12 cellular contexts compared by ENCODE assay signal in the genomic region with DNA sequence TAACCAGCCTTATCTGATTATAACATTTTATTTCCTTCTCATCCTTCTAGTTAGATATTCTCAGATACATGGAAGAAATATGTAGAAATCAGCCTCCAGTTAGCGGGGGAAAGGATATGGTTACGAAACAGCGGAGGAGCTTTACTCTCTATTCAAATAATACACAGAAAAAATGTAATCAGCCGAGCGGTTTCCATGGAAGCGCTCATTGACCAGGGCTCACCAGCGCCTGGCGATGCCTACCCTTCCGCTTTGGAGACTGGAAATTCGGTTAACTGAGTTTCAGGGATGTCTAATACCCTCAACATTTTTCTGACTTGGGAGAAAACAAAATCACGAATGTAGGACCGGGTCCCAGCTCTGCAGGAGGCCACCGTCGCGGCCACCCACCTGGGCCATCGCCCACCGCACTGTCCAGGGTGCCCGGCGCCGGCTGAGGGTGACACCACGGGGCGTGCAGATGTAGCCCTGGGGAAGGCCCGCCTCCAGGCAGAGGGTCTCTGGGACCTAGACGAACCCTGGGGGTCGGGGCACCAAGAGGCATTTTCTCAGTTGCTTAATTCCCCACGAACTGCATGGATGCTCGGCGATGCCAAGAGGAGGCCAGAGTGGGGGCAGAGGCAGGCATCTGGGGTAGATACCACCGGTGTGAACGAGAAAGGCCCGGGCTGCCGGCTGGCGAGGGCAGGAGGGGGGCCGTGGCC. TPM values are rescaled to one million over a fixed set of nuclear protein-coding genes. Genes with fewer than 3 reads are reported as not detected.
DNase-seq lines count a peak whose midpoint lies in the region; ATAC-seq and TF ChIP-seq lines count a peak whose summit lies in the region.
"Had no signal": no experiment of that assay in that cellular context is flagged by ENCODE, and none has a peak within 500 bp of the region (broad histone marks: within the 10 kb centered on the region; RNA-seq: fewer than 3 reads in every experiment).

No MANE protein-coding gene starts in this region.

- H3K4me3 Mint-ChIP-seq in CD4-positive, alpha-beta T cell, result peak overlapping the region; percentile 78
- H3K4me3 Mint-ChIP-seq in H9, result peak overlapping the region; percentile 21 to 60; a peak in 1 of 5 replicates
- peak overlapping the region; percentile 80 for H3K4me3 Mint-ChIP-seq in neural progenitor cell
- H3K4me3 Mint-ChIP-seq in activated CD4-positive, alpha-beta memory T cell treated with anti-CD3 and anti-CD28 coated beads, Interleukin-2, amount 10 ng/mL, durations not matched to agents 7 days and 5 days, result no peak overlapping the region

- no peaks in the 10 kb centered on the region for H3F3A ChIP-seq in neural progenitor cell (ENCODE audit: low read depth)

- POLR2A ChIA-PET in CD4-positive, alpha-beta T cell (lab: Charles Lee), result no interaction called here
- POLR2A ChIA-PET in activated CD4-positive, alpha-beta memory T cell treated with anti-CD3 and anti-CD28 coated beads, Interleukin-2, amount 10 ng/mL, durations not matched to agents 7 days and 5 days (lab: Charles Lee), result no interaction called here

- H3K14ac ChIP-seq in H9 (ENCODE audit: insufficient read depth, low read length), result no peak overlapping the region

- H3K27me3 Mint-ChIP-seq in CD4-positive, alpha-beta T cell, result peaks cover 74% of the 10 kb centered on the region
- H3K27me3 Mint-ChIP-seq in H9 (ENCODE audit: low read depth), result peaks cover 81% of the 10 kb centered on the region
- peaks cover 29% of the 10 kb centered on the region for H3K27me3 Mint-ChIP-seq in neural progenitor cell (ENCODE audit: insufficient read depth, low read depth)
- peaks cover 44% of the 10 kb centered on the region for H3K27me3 Mint-ChIP-seq in activated CD4-positive, alpha-beta memory T cell treated with anti-CD3 and anti-CD28 coated beads, Interleukin-2, amount 10 ng/mL, durations not matched to agents 7 days and 5 days

- no peak overlapping the region for H4K91ac ChIP-seq in H9 (ENCODE audit: insufficient read length, low read depth, low read length)

- H3K9me3 ChIP-seq in CD4-positive, alpha-beta T cell (ENCODE audit: control insufficient read depth, low read length), result no peaks in the 10 kb centered on the region
- H3K9me3 ChIP-seq in H9 (ENCODE audit: control insufficient read depth, low read depth, low read length) (no peaks in the 10 kb centered on the region), mammary epithelial cell (replicated peaks; ENCODE audit: insufficient read depth, low read length) (no peaks in the 10 kb centered on the region), neural progenitor cell (ENCODE audit: low read depth) (no peaks in the 10 kb centered on the region), heart right ventricle (no peaks in the 10 kb centered on the region)
- H3K9me3 ChIP-seq: gastroesophageal sphincter had no signal

- H2BK5ac ChIP-seq in H9 (ENCODE audit: insufficient read length, low read length), result no peak overlapping the region

- H3K23ac ChIP-seq in H9 (ENCODE audit: insufficient read length, low read depth, low read length), result no peak overlapping the region

- H4K8ac ChIP-seq in H9 (replicated peaks; ENCODE audit: insufficient read length, low read depth, low read length), result no peak overlapping the region

- H3K9ac ChIP-seq in H9 (ENCODE audit: extremely low read depth, insufficient read length, low read length), result no peak overlapping the region
- H3K9ac ChIP-seq in mammary epithelial cell (ENCODE audit: insufficient read depth, low read length), result no peak overlapping the region
- no peak overlapping the region for H3K9ac ChIP-seq in neural progenitor cell

- no CpG with 5 or more reads among the region's 34 CpGs for WGBS in H9 (ENCODE audit: extremely low coverage, insufficient read length, low lambda C conversion rate)
- WGBS in mammary epithelial cell (ENCODE audit: low coverage, missing lambda C conversion rate), result 96% methylated on average over 11 of the region's 34 CpGs
- 62 to 64% methylated on average over 34 of the region's 34 CpGs for WGBS in heart right ventricle, 2 donors

- intact Hi-C loops in CD4-positive, alpha-beta T cell (cut with DNase I, micrococcal nuclease), result no loop called here
- intact Hi-C loops in mammary epithelial cell (cut with micrococcal nuclease), result no loop called here
- intact Hi-C loops in heart right ventricle (cut with DNase I), result no loop called here

- H3K4ac ChIP-seq in H9 (ENCODE audit: low read depth, low read length), result no peak overlapping the region

- no TSS peak for BruUV-seq in mammary epithelial cell (replicated peaks; lab: Mats Ljungman, UMichigan)

- H3K36me3 ChIP-seq in mammary epithelial cell (ENCODE audit: insufficient read depth, low read length) (no peaks in the 10 kb centered on the region), neural progenitor cell (no peaks in the 10 kb centered on the region), heart right ventricle (no peaks in the 10 kb centered on the region)
- H3K36me3 ChIP-seq: gastroesophageal sphincter had no signal

- H2BK15ac ChIP-seq in H9 (ENCODE audit: low read depth, low read length), result no peak overlapping the region

- H2AK5ac ChIP-seq in H9 (ENCODE audit: insufficient read length, low read length), result no peak overlapping the region

- H3K18ac ChIP-seq in H9 (ENCODE audit: insufficient read length, low read depth, low read length), result no peak overlapping the region

- H4K5ac ChIP-seq in H9 (ENCODE audit: insufficient read length, low read depth, low read length), result no peak overlapping the region

- no peak for DNase-seq in CD4-positive, alpha-beta T cell
- no peak for DNase-seq in H9
- no peak for DNase-seq in mammary epithelial cell
- DNase-seq in neural progenitor cell (ENCODE audit: low spot score), result no peak
- DNase-seq in activated CD4-positive, alpha-beta memory T cell treated with anti-CD3 and anti-CD28 coated beads, Interleukin-2, amount 10 ng/mL, durations not matched to agents 7 days and 5 days, result no peak
- DNase-seq in NCI-H187 treated with DMSO at 0.1 percent for 48 hours (lab: John Stamatoyannopoulos, UW), result no peak
- no peak for DNase-seq in heart right ventricle
- DNase-seq: central memory CD4-positive, alpha-beta T cell; NCI-H1694 had no signal

- H4K20me1 ChIP-seq in H9 (ENCODE audit: control insufficient read depth, insufficient read depth, insufficient read length), result no peaks in the 10 kb centered on the region
- no peaks in the 10 kb centered on the region for H4K20me1 ChIP-seq in mammary epithelial cell (ENCODE audit: insufficient read depth, low read length)
- H4K20me1 ChIP-seq in neural progenitor cell (ENCODE audit: low read depth), result no peaks in the 10 kb centered on the region

- peaks cover 17% of the 10 kb centered on the region for H3K23me2 ChIP-seq in H9 (ENCODE audit: insufficient read length, low read depth, low read length, poor library complexity, severe bottlenecking)

- H3K56ac ChIP-seq in H9 (ENCODE audit: insufficient read length, low read depth, low read length), result no peak overlapping the region

- no peak overlapping the region for H3K27ac ChIP-seq in CD4-positive, alpha-beta T cell (ENCODE audit: low read depth, low read length)
- H3K27ac ChIP-seq in H9 (ENCODE audit: insufficient read length, low read depth, low read length), result no peak overlapping the region
- no peak overlapping the region for H3K27ac ChIP-seq in mammary epithelial cell (ENCODE audit: insufficient read depth, low read depth, low read length)
- no peak overlapping the region for H3K27ac ChIP-seq in neural progenitor cell
- no peak overlapping the region for H3K27ac ChIP-seq in heart right ventricle
- H3K27ac ChIP-seq: gastroesophageal sphincter had no signal

- TF ChIP-seq CTCF in CD4-positive, alpha-beta T cell (IDR thresholded peaks at IDR 0.05), result no peak
- TF ChIP-seq CTCF in H9 (conservative IDR thresholded peaks at IDR 0.05) (no peak), mammary epithelial cell (conservative IDR thresholded peaks at IDR 0.05 in 1 of 2, IDR thresholded peaks at IDR 0.05 in 1 of 2; ENCODE audit: extremely low read depth in 1 of 2, insufficient read depth in 1 of 2, low read depth in 1 of 2, low read length in 2 of 2) (no peak), neural progenitor cell (IDR thresholded peaks at IDR 0.05) (no peak), heart right ventricle (IDR thresholded peaks at IDR 0.05) (no peak)

- H3T11ph ChIP-seq in H9 (ENCODE audit: low read length), result no peak overlapping the region

- no peak overlapping the region for H2BK12ac ChIP-seq in H9 (ENCODE audit: insufficient read length, low read depth, low read length)

- H3K4me1 ChIP-seq in H9 (ENCODE audit: insufficient read depth, low read length) (no peaks in the 10 kb centered on the region; the same call in 1 of the 2 replicates), mammary epithelial cell (ENCODE audit: insufficient read depth, low read length) (peaks cover 4% of the 10 kb centered on the region), neural progenitor cell (no peaks in the 10 kb centered on the region), heart right ventricle (peaks cover 0 to 13% (median 9%) of the 10 kb centered on the region in 9 donors)

- H2BK20ac ChIP-seq in H9 (ENCODE audit: low read depth, low read length, poor library complexity, severe bottlenecking), result no peak overlapping the region

- no peak overlapping the region for H2BK120ac ChIP-seq in H9 (ENCODE audit: low read depth, low read length, poor library complexity, severe bottlenecking)

- H3K36me3 Mint-ChIP-seq in CD4-positive, alpha-beta T cell (ENCODE audit: low read depth), result no peaks in the 10 kb centered on the region
- no peaks in the 10 kb centered on the region; a peak in 1 of 7 replicates for H3K36me3 Mint-ChIP-seq in H9 (ENCODE audit: insufficient read depth in 1 of 3, low read depth in 3 of 3)
- no peaks in the 10 kb centered on the region for H3K36me3 Mint-ChIP-seq in neural progenitor cell
- no peaks in the 10 kb centered on the region for H3K36me3 Mint-ChIP-seq in activated CD4-positive, alpha-beta memory T cell treated with anti-CD3 and anti-CD28 coated beads, Interleukin-2, amount 10 ng/mL, durations not matched to agents 7 days and 5 days (ENCODE audit: low read depth)

- ATAC-seq in CD4-positive, alpha-beta T cell (ENCODE audit: poor library complexity), result no peak
- ATAC-seq in GM19324 (IDR thresholded peaks at IDR 0.05; ENCODE audit: low FRiP score, unreplicated experiment) (no peak), heart right ventricle (no peak)
- ATAC-seq: HCT116 had no signal

- no peaks in the 10 kb centered on the region for H3K79me1 ChIP-seq in H9 (ENCODE audit: insufficient read depth, low read depth, low read length, poor library complexity, severe bottlenecking)

- H3K4me2 ChIP-seq in H9 (ENCODE audit: insufficient read depth, insufficient read length, low read length) (no peak overlapping the region), mammary epithelial cell (ENCODE audit: insufficient read depth, low read depth, low read length) (peak overlapping the region; percentile 68), neural progenitor cell (peak overlapping the region; percentile 90)

- no peaks in the 10 kb centered on the region for H3K9me3 Mint-ChIP-seq in CD4-positive, alpha-beta T cell
- H3K9me3 Mint-ChIP-seq in H9 (peaks cover 0 to 3% of the 10 kb centered on the region in 2 experiments; a peak in 1 of 5 replicates), neural progenitor cell (peaks cover 3% of the 10 kb centered on the region)
- no peaks in the 10 kb centered on the region for H3K9me3 Mint-ChIP-seq in activated CD4-positive, alpha-beta memory T cell treated with anti-CD3 and anti-CD28 coated beads, Interleukin-2, amount 10 ng/mL, durations not matched to agents 7 days and 5 days

- H2AFZ ChIP-seq in H9 (ENCODE audit: low read length), result no peak overlapping the region
- peak overlapping the region; percentile 68 for H2AFZ ChIP-seq in mammary epithelial cell (ENCODE audit: low read depth, low read length)
- H2AFZ ChIP-seq in neural progenitor cell (replicated peaks), result peak overlapping the region; percentile 75

- no peak overlapping the region for H3K27ac Mint-ChIP-seq in CD4-positive, alpha-beta T cell
- H3K27ac Mint-ChIP-seq in H9, result no peak overlapping the region
- H3K27ac Mint-ChIP-seq in neural progenitor cell, result no peak overlapping the region
- H3K27ac Mint-ChIP-seq in activated CD4-positive, alpha-beta memory T cell treated with anti-CD3 and anti-CD28 coated beads, Interleukin-2, amount 10 ng/mL, durations not matched to agents 7 days and 5 days, result no peak overlapping the region

- CTCF ChIA-PET in CD4-positive, alpha-beta T cell (lab: Charles Lee), result no interaction called here
- CTCF ChIA-PET in mammary epithelial cell (lab: Charles Lee; ENCODE audit: low non-redundant PET), result no interaction called here
- CTCF ChIA-PET in activated CD4-positive, alpha-beta memory T cell treated with anti-CD3 and anti-CD28 coated beads, Interleukin-2, amount 10 ng/mL, durations not matched to agents 7 days and 5 days (lab: Charles Lee), result interaction anchor here (1.0 kb wide), 1 partner anchor 241 kb away, joined by 3 read pairs; no protein-coding TSS in a partner anchor

- H3K4me1 Mint-ChIP-seq in CD4-positive, alpha-beta T cell (ENCODE audit: low read depth), result peaks cover 8% of the 10 kb centered on the region
- H3K4me1 Mint-ChIP-seq in H9 (peaks cover 4 to 7% of the 10 kb centered on the region in 2 experiments), neural progenitor cell (peaks cover 19% of the 10 kb centered on the region)
- peaks cover 5% of the 10 kb centered on the region for H3K4me1 Mint-ChIP-seq in activated CD4-positive, alpha-beta memory T cell treated with anti-CD3 and anti-CD28 coated beads, Interleukin-2, amount 10 ng/mL, durations not matched to agents 7 days and 5 days

- dilution Hi-C loops in mammary epithelial cell (cut with HindIII; ENCODE audit: low sequenced_read_pairs), result no loop called here

- H3K27me3 ChIP-seq in CD4-positive, alpha-beta T cell (ENCODE audit: control insufficient read depth, insufficient read depth, low read length), result peaks cover 66% of the 10 kb centered on the region
- H3K27me3 ChIP-seq in H9 (ENCODE audit: insufficient read depth, low read length) (peaks cover 29% of the 10 kb centered on the region; the same call in 1 of the 2 replicates), mammary epithelial cell (ENCODE audit: insufficient read depth, low read length) (peaks cover 37% of the 10 kb centered on the region), neural progenitor cell (peaks cover 83% of the 10 kb centered on the region), heart right ventricle (peaks cover 17 to 87% (median 67%) of the 10 kb centered on the region in 7 donors)

- H3K79me2 ChIP-seq in H9 (ENCODE audit: insufficient read depth, low read length) (no peaks in the 10 kb centered on the region), mammary epithelial cell (ENCODE audit: insufficient read depth, low read length) (no peaks in the 10 kb centered on the region), neural progenitor cell (ENCODE audit: low read depth) (no peaks in the 10 kb centered on the region)

- H3K4me3 ChIP-seq in mammary epithelial cell (replicated peaks in 1 of 3; ENCODE audit: insufficient read depth in 1 of 3, low read depth in 2 of 3, low read length in 3 of 3) (peak overlapping the region in 1 of 3 experiments; percentile 38), neural progenitor cell (peak overlapping the region; percentile 59), heart right ventricle (peak overlapping the region in 3 of 10 donors; percentile 46 to 62 (median 54))

- in situ Hi-C loops in mammary epithelial cell (cut with MboI; ENCODE audit: low sequenced_read_pairs in 2 of 2), result no loop called here

RNA-seq across cellular contexts. Expression of gene PRR18, which starts 1.7 kb away (rescaled TPM):
- not detected for total RNA-seq in CD4-positive, alpha-beta T cell
- total RNA-seq in H9 (2021) (0.11 TPM in 1 of 2 replicates, not detected in the other), mammary epithelial cell (under 1 TPM; 0.09 to 0.50 TPM), neural progenitor cell (ENCODE audit: low replicate concordance) (0.13 and 0.40 TPM in 2 replicates), heart right ventricle (under 1 TPM in 4 of 10 donors, not detected in 6; 0.08 to 0.20 (median 0.15) TPM)
- polyA plus RNA-seq in mammary epithelial cell (0.01 TPM), heart right ventricle (under 1 TPM in 1 of 2 donors, not detected in 1; 0.03 TPM)
- polyA minus RNA-seq in mammary epithelial cell, result not detected
- total RNA-seq in activated CD4-positive, alpha-beta memory T cell treated with anti-CD3 and anti-CD28 coated beads, Interleukin-2, amount 10 ng/mL, durations not matched to agents 7 days and 5 days, result not detected
- total RNA-seq: gastroesophageal sphincter had no signal

RNA-seq across cellular contexts. Expression of gene SFT2D1, which starts 35.8 kb away (rescaled TPM):
- total RNA-seq in CD4-positive, alpha-beta T cell, result 10 to 100 TPM; 10.4 to 12.5 TPM
- 39.1 and 40.2 TPM in 2 replicates for total RNA-seq in H9 (2021)
- total RNA-seq in mammary epithelial cell, result 10 to 100 TPM; 31.0 to 41.1 TPM
- 45.1 TPM for polyA plus RNA-seq in mammary epithelial cell
- polyA minus RNA-seq in mammary epithelial cell, result 33.2 TPM
- total RNA-seq in neural progenitor cell (ENCODE audit: low replicate concordance), result 38.1 and 48.9 TPM in 2 replicates
- 10 to 100 TPM; 70.0 to 72.0 TPM for total RNA-seq in activated CD4-positive, alpha-beta memory T cell treated with anti-CD3 and anti-CD28 coated beads, Interleukin-2, amount 10 ng/mL, durations not matched to agents 7 days and 5 days
- 10 to 100 TPM; 15.6 to 28.1 (median 21.4) TPM for total RNA-seq in heart right ventricle
- 10 to 100 TPM; 35.9 to 43.6 TPM for polyA plus RNA-seq in heart right ventricle
